Comparison of ENCODE assay signal across 9 cellular contexts in genomic region chr10:31912898-31913847, GRCh38. TPM values are rescaled to one million over a fixed set of nuclear protein-coding genes. Genes with fewer than 3 reads are reported as not detected.
A peak's percentile ranks its signal among the peaks of the same experiment; 100 is the strongest.
DNase-seq lines count a peak whose midpoint lies in the region; ATAC-seq, FAIRE-seq and TF ChIP-seq lines count a peak whose summit lies in the region.
"Had no signal": no experiment of that assay in that cellular context is flagged by ENCODE, and none has a peak within 500 bp of the region (broad histone marks: within the 10 kb centered on the region; RNA-seq: fewer than 3 reads in every experiment).

No MANE protein-coding gene starts in this region.

- TF ChIP-seq CTCF in A549 (IDR thresholded peaks at IDR 0.05), result no peak
- TF ChIP-seq CTCF in MCF 10A (IDR thresholded peaks at IDR 0.05; ENCODE audit: unreplicated experiment), result no peak
- TF ChIP-seq CTCF in HepG2 (CRISPR knock-in tag; IDR thresholded peaks at IDR 0.05), result no peak

- no peaks in the 10 kb centered on the region for H3K9me3 Mint-ChIP-seq in MCF 10A (ENCODE audit: unreplicated experiment)

- no peaks in the 10 kb centered on the region for H3K27me3 Mint-ChIP-seq in MCF 10A (ENCODE audit: insufficient read depth, unreplicated experiment)

- H3K4me3 ChIP-seq in A549 (0 out of 3 replicates have a peak overlapping the region, but pooled peaks have one; percentile 1), HepG2 (replicated peaks in 1 of 3; ENCODE audit: insufficient read depth in 1 of 3, low read depth in 2 of 3, low read length in 3 of 3) (peak overlapping the region in 1 of 3 experiments; percentile 13; a peak in 2 of 6 replicates)

- TF ChIP-seq POLR2A in A549 (IDR thresholded peaks at IDR 0.05; ENCODE audit: low read length) (no peak), HepG2 (IDR thresholded peaks at IDR 0.05; ENCODE audit: insufficient read depth in 1 of 2, low read depth in 2 of 2, low read length in 2 of 2) (no peak)

- BruUV-seq in MCF 10A (replicated peaks; lab: Mats Ljungman, UMichigan) (no TSS peak), HepG2 (replicated peaks; lab: Mats Ljungman, UMichigan) (no TSS peak)

- H3K4me3 Mint-ChIP-seq in MCF 10A (ENCODE audit: unreplicated experiment), result peak overlapping the region; percentile 39

- in situ Hi-C loops in HepG2 (cut with HindIII; ENCODE audit: extremely low pct_ligation_motif_present, low pct_unique_long_range_greater_than_20kb), result no loop called here

- DNase-seq in A549 (ENCODE audit: low read depth in 1 of 2, low spot score in 1 of 2) (no peak), HT-29 (ENCODE audit: low spot score) (peak; percentile 71), MCF 10A (ENCODE audit: unreplicated experiment) (peak; percentile 24), HepG2 (ENCODE audit: low spot score) (peak; percentile 38), RPMI8226 (no peak), ureter (ENCODE audit: low spot score) (no peak)
- DNase-seq in activated effector memory CD4-positive, alpha-beta T cell treated with Interleukin-2 at 50 U/mL for 16 hours, result no peak
- DNase-seq: central memory CD4-positive, alpha-beta T cell had no signal

- H3K79me2 ChIP-seq in HepG2 (ENCODE audit: insufficient read depth, low read length), result peaks cover 100% of the 10 kb centered on the region

- peak overlapping the region; percentile 46 to 77; a peak in 5 of 6 replicates for H3K27ac ChIP-seq in A549
- peak overlapping the region; percentile 29 for H3K27ac ChIP-seq in HepG2 (ENCODE audit: extremely low read length, insufficient read depth, low read length)

- H3K36me3 ChIP-seq in HepG2 (replicated peaks in 1 of 2; ENCODE audit: control insufficient read depth in 1 of 2, insufficient read depth in 2 of 2, low read length in 2 of 2), result peaks cover 5 to 6% of the 10 kb centered on the region in 2 experiments; a peak in 4 of 5 replicates

- peak in 1 of 2 experiments; percentile 66; a peak in 4 of 6 replicates for ATAC-seq in A549
- ATAC-seq in HepG2, result peak; percentile 74
- no peak for ATAC-seq in GM19328 (IDR thresholded peaks at IDR 0.05; ENCODE audit: unreplicated experiment)

- H3K27ac Mint-ChIP-seq in MCF 10A (ENCODE audit: low read depth, unreplicated experiment), result peak overlapping the region; percentile 18

- TF ChIP-seq EP300 in A549 (IDR thresholded peaks at IDR 0.05), result no peak
- TF ChIP-seq EP300 in HepG2 (IDR thresholded peaks at IDR 0.05; ENCODE audit: low read depth in 2 of 2, low read length in 2 of 2), result no peak
- TF ChIP-seq EP300 in HepG2 (CRISPR knock-in tag; IDR thresholded peaks at IDR 0.05; ENCODE audit: borderline replicate concordance), result no peak

- POLR2A ChIA-PET in A549 (lab: Yijun Ruan, JAX) (interaction anchor here (0.7 to 2.3 kb wide), 3 partner anchors 9 to 51 kb away, joined by 3 to 7 read pairs (median 5); partner anchors contain the start of gene ARHGAP12), MCF 10A (lab: Yijun Ruan, JAX) (interaction anchor here (0.7 to 3.0 kb wide), 6 partner anchors 8 to 69 kb away, joined by 3 to 17 read pairs (median 4); partner anchors contain the start of gene ARHGAP12), HepG2 (lab: Yijun Ruan, JAX) (interaction anchor here (1.4 kb wide), 1 partner anchor 16 kb away, joined by 3 read pairs; no protein-coding TSS in a partner anchor)

- H3K9ac ChIP-seq in HepG2 (ENCODE audit: insufficient read depth, low read depth, low read length), result no peak overlapping the region

- peaks cover 14% of the 10 kb centered on the region for H3K36me3 Mint-ChIP-seq in MCF 10A (ENCODE audit: insufficient read depth, unreplicated experiment)

- CTCF ChIA-PET in A549 (lab: Yijun Ruan, JAX) (interaction anchor here (1.3 kb wide), 1 partner anchor 51 kb away, joined by 3 read pairs; no protein-coding TSS in a partner anchor), MCF 10A (lab: Yijun Ruan, JAX) (no interaction called here), HepG2 (lab: Yijun Ruan, JAX; ENCODE audit: low intra/inter-chr PET ratio, low total read pairs) (no interaction called here)

- intact Hi-C loops in MCF 10A (cut with micrococcal nuclease) (no loop called here), HepG2 (cut with micrococcal nuclease; ENCODE audit: unreplicated experiment) (no loop called here)

- peak overlapping the region; percentile 78 for H3K4me2 ChIP-seq in A549
- H3K4me2 ChIP-seq in HepG2 (ENCODE audit: low read depth, low read length), result peak overlapping the region; percentile 34; the same call in 1 of the 2 replicates

- no peak overlapping the region for H2AFZ ChIP-seq in HepG2 (ENCODE audit: low read length)

- no peaks in the 10 kb centered on the region for H3K9me3 ChIP-seq in A549
- no peaks in the 10 kb centered on the region for H3K9me3 ChIP-seq in HepG2 (ENCODE audit: low read length)

- H3K4me1 ChIP-seq in A549, result peaks cover 42% of the 10 kb centered on the region
- H3K4me1 ChIP-seq in HepG2 (ENCODE audit: insufficient read depth, low read length), result peaks cover 47% of the 10 kb centered on the region

- peaks cover 40% of the 10 kb centered on the region for H3K4me1 Mint-ChIP-seq in MCF 10A (ENCODE audit: insufficient read depth, unreplicated experiment)

- WGBS in A549 (ENCODE audit: missing lambda C conversion rate), result 26% methylated on average over 10 of the region's 10 CpGs
- WGBS in HepG2 (ENCODE audit: low lambda C conversion rate), result 70% methylated on average over 10 of the region's 10 CpGs

- no peak for TF ChIP-seq RAD21 in A549 (conservative IDR thresholded peaks at IDR 0.05 in 1 of 2, IDR thresholded peaks at IDR 0.05 in 1 of 2)
- TF ChIP-seq RAD21 in HepG2 (CRISPR knock-in tag; IDR thresholded peaks at IDR 0.05), result no peak

- peak; percentile 77 for FAIRE-seq in A549 (lab: Jason Lieb, UNC)
- FAIRE-seq in HepG2 (lab: Jason Lieb, UNC), result no peak

- peaks cover 47% of the 10 kb centered on the region for H4K20me1 ChIP-seq in HepG2 (ENCODE audit: insufficient read depth, low read length)

- H3K27me3 ChIP-seq in HepG2 (ENCODE audit: control insufficient read depth in 1 of 2, insufficient read depth in 2 of 2, low read length in 2 of 2), result no peaks in the 10 kb centered on the region

TF ChIP-seq in A549, 52 proteins besides CTCF, POLR2A, EP300 and RAD21:
- TF ChIP-seq GATA3 (IDR thresholded peaks at IDR 0.05; ENCODE audit: borderline replicate concordance), result no peak
- TF ChIP-seq MAFK (IDR thresholded peaks at IDR 0.05; ENCODE audit: partially characterized antibody), result peak; percentile 77
TF ChIP-seq in A549: peak in this region for 1.

TF ChIP-seq in HepG2, 621 proteins besides CTCF, POLR2A, EP300 and RAD21 (continues in another document):
- TF ChIP-seq SIX4 (CRISPR knock-in tag; IDR thresholded peaks at IDR 0.05) (0 out of 2 replicates have a peak, but pooled peaks have one; percentile 10), NR1H2 (CRISPR knock-in tag; IDR thresholded peaks at IDR 0.05; ENCODE audit: borderline replicate concordance, low read depth) (no peak), KMT2B (CRISPR knock-in tag; IDR thresholded peaks at IDR 0.05) (no peak), RELA (CRISPR knock-in tag; IDR thresholded peaks at IDR 0.05) (no peak), NFRKB (IDR thresholded peaks at IDR 0.05) (no peak), FOXA1 (IDR thresholded peaks at IDR 0.05) (no peak), FOXA1 (CRISPR knock-in tag; IDR thresholded peaks at IDR 0.05) (peak; percentile 63), ATF4 (CRISPR knock-in tag; IDR thresholded peaks at IDR 0.05) (no peak), SOX6 (IDR thresholded peaks at IDR 0.05) (no peak), SOX6 (CRISPR knock-in tag; IDR thresholded peaks at IDR 0.05) (peak; percentile 49; the same call in 1 of the 2 replicates), ZNF891 (CRISPR knock-in tag; IDR thresholded peaks at IDR 0.05) (no peak), NR3C1 (CRISPR knock-in tag; IDR thresholded peaks at IDR 0.05) (no peak)

RNA-seq across cellular contexts. Expression of gene ARHGAP12, which starts 15.5 kb away (rescaled TPM):
- polyA plus RNA-seq in A549 (2011; rRNA removed), result 39.0 and 49.3 TPM in 2 replicates
- polyA plus RNA-seq in A549 (2012; cell fraction: cytosol; rRNA removed), result 6.3 and 7.7 TPM in 2 replicates
- 6.2 and 12.8 TPM in 2 replicates for polyA plus RNA-seq in A549 (2012; cell fraction: nucleus; rRNA removed)
- polyA plus RNA-seq in A549 (2017; fragmentation: RNase III; extraction: RNeasy Plus Mini Kit Qiagen cat#74134 plus additional on column Dnase treatment), result 22.1 to 26.9 TPM (median 24.8 TPM) in 3 replicates
- polyA minus RNA-seq in A549 (2011; rRNA and poly(A)+ RNA removed), result 32.2 and 32.4 TPM in 2 replicates
- total RNA-seq in HT-29 (2014; rRNA removed; shearing (Covaris generic)), result 24.5 and 27.2 TPM in 2 replicates
- total RNA-seq in MCF 10A (2022), result 25.8 and 26.0 TPM in 2 replicates
- total RNA-seq in HepG2 (2016; rRNA removed; fragmentation: Illumina TruSeq; extraction: Trizol), result 54.6 and 64.4 TPM in 2 replicates
- 245 and 284 TPM in 2 replicates for total RNA-seq in HepG2 (2016; cell fraction: cytosol; rRNA removed; fragmentation: Illumina TruSeq; extraction: Trizol; ENCODE audit: low read depth)
- 54.1 and 61.8 TPM in 2 replicates for total RNA-seq in HepG2 (2016; cell fraction: insoluble cytoplasmic fraction; rRNA removed; fragmentation: Illumina TruSeq; extraction: Trizol)
- 83.7 and 98.1 TPM in 2 replicates for total RNA-seq in HepG2 (2016; cell fraction: membrane; rRNA removed; fragmentation: Illumina TruSeq; extraction: Trizol)
- 58.3 and 61.0 TPM in 2 replicates for total RNA-seq in HepG2 (2016; cell fraction: nucleus; rRNA removed; fragmentation: Illumina TruSeq; extraction: Trizol)
- 15.9 and 25.0 TPM in 2 replicates for polyA plus RNA-seq in HepG2 (2011; rRNA removed)
- polyA plus RNA-seq in HepG2 (2011; cell fraction: cytosol; rRNA removed), result 7.7 and 11.1 TPM in 2 replicates
- polyA plus RNA-seq in HepG2 (2011; cell fraction: nucleus; rRNA removed), result 18.5 and 19.2 TPM in 2 replicates
- 15.2 and 21.2 TPM in 2 replicates for polyA plus RNA-seq in HepG2 (2012)
- 0.86 and 0.93 TPM in 2 replicates for polyA plus RNA-seq in HepG2 (2016; cell fraction: cytosol; fragmentation: Illumina TruSeq; extraction: Trizol; ENCODE audit: low read depth)
- polyA plus RNA-seq in HepG2 (2016; cell fraction: insoluble cytoplasmic fraction; fragmentation: Illumina TruSeq; extraction: Trizol; ENCODE audit: low read depth), result 44.3 and 46.9 TPM in 2 replicates
- polyA plus RNA-seq in HepG2 (2016; cell fraction: membrane; fragmentation: Illumina TruSeq; extraction: Trizol; ENCODE audit: low read depth), result 6.4 and 6.9 TPM in 2 replicates
- 52.4 and 57.1 TPM in 2 replicates for polyA plus RNA-seq in HepG2 (2016; cell fraction: nucleus; fragmentation: Illumina TruSeq; extraction: Trizol; ENCODE audit: insufficient read depth, low read depth)
- 3.7 and 13.7 TPM in 2 replicates for polyA minus RNA-seq in HepG2 (2011; rRNA and poly(A)+ RNA removed; ENCODE audit: low replicate concordance)
- 36.2 and 37.1 TPM in 2 replicates for polyA minus RNA-seq in HepG2 (2011; cell fraction: cytosol; rRNA and poly(A)+ RNA removed)
- polyA minus RNA-seq in HepG2 (2011; cell fraction: nucleus; rRNA and poly(A)+ RNA removed), result 132 TPM in 2 replicates
- 47.2 TPM for total RNA-seq in ureter

Comparison
In these comparisons a context has a peak if more than half of its experiments do, and no peak if none do; other contexts are left out.
1. DNase-seq: peak in HT-29 (single experiment), MCF 10A (single experiment) and HepG2 (single experiment); none in A549 (0 of 2), activated effector memory CD4-positive, alpha-beta T cell treated with Interleukin-2 at 50 U/mL for 16 hours (single experiment), RPMI8226 (single experiment) and ureter (single experiment).
2. Of the 38 proteins assayed by ChIP-seq in both HepG2 and A549: peak only in HepG2: HDAC2; only in A549: none; in both: MAFK; in neither: 36.